In the genomic region with DNA sequence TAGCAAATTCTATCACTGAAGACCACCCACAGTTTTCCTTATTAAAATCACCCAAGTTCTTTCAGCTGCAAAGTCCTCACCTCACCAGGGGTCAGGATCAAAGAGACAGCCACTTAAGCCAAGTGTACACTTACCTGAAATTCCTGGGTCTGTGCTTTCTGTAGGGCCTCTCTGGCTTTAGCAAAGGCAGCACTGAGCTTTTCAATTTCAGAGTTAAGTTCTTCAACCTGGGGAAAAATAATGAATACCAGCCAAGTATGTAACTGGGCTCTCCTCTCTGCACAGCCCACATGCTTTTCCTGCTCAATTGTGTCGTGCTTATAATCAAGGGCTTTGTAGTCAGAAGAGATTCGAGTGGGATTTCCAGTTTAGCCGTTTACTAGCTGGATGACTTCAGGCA, we compare ENCODE assay signal across 20 cellular contexts. TPM values are rescaled to one million over a fixed set of nuclear protein-coding genes. Genes with fewer than 3 reads are reported as not detected.
DNase-seq lines count a peak whose midpoint lies in the region; ATAC-seq and TF ChIP-seq lines count a peak whose summit lies in the region.
"Had no signal": no experiment of that assay in that cellular context is flagged by ENCODE, and none has a peak within 500 bp of the region (broad histone marks: within the 10 kb centered on the region; RNA-seq: fewer than 3 reads in every experiment).

No MANE protein-coding gene starts in this region.

- no peaks in the 10 kb centered on the region for H3K9me3 ChIP-seq in lung (ENCODE audit: control insufficient read depth in 2 of 2, insufficient read depth in 1 of 2, low read length in 1 of 2)
- H3K9me3 ChIP-seq: BLaER1 had no signal

- H3K4me3 Mint-ChIP-seq in endothelial cell (ENCODE audit: unreplicated experiment) = peak overlapping the region; percentile 37
- H3K4me3 Mint-ChIP-seq: CD4-positive, alpha-beta memory T cell had no signal

- H3K27ac ChIP-seq in lung (ENCODE audit: low read depth in 1 of 2, low read length in 1 of 2) = no peak overlapping the region
- H3K27ac ChIP-seq: BLaER1, SK-N-MC had no signal

- peaks cover 29 to 39% of the 10 kb centered on the region in 2 donors for H3K36me3 ChIP-seq in lung (ENCODE audit: control insufficient read depth in 2 of 2, insufficient read depth in 2 of 2, low read length in 2 of 2)

- ATAC-seq in lung (ENCODE audit: insufficient read depth, low FRiP score) (peak; percentile 64), left lobe of liver (no peak)

- H3K9me3 Mint-ChIP-seq in endothelial cell (ENCODE audit: unreplicated experiment) = no peaks in the 10 kb centered on the region

- TF ChIP-seq CTCF in endothelial cell (IDR thresholded peaks at IDR 0.05; ENCODE audit: unreplicated experiment) (no peak), lung (IDR thresholded peaks at IDR 0.05; ENCODE audit: control extremely low read depth, extremely low read depth) (no peak)

- H3K36me3 Mint-ChIP-seq in endothelial cell (ENCODE audit: low read depth, unreplicated experiment) = peaks cover 47% of the 10 kb centered on the region

- no peaks in the 10 kb centered on the region for H3K27me3 ChIP-seq in lung (ENCODE audit: control insufficient read depth, insufficient read depth)
- H3K27me3 ChIP-seq: BLaER1 had no signal

- H3K4me3 ChIP-seq in lung = no peak overlapping the region
- H3K4me3 ChIP-seq: BLaER1, SK-N-MC had no signal

- peaks cover 4% of the 10 kb centered on the region for H3K27me3 Mint-ChIP-seq in endothelial cell (ENCODE audit: unreplicated experiment)
- H3K27me3 Mint-ChIP-seq: CD4-positive, alpha-beta memory T cell had no signal

- no peak overlapping the region for H3K27ac Mint-ChIP-seq in endothelial cell (ENCODE audit: unreplicated experiment)

- no peaks in the 10 kb centered on the region for H3K4me1 Mint-ChIP-seq in endothelial cell (ENCODE audit: unreplicated experiment)
- H3K4me1 Mint-ChIP-seq: CD4-positive, alpha-beta memory T cell had no signal

- DNase-seq in DMS79 treated with DMSO at 0.1 percent for 48 hours (lab: John Stamatoyannopoulos, UW) (peak; percentile 93), NCI-H2029 (lab: John Stamatoyannopoulos, UW) (peak; percentile 13), endothelial cell (ENCODE audit: low spot score) (no peak), lung (ENCODE audit: low spot score) (peak; percentile 38), HK-2 (ENCODE audit: unreplicated experiment) (no peak), NCI-H2196 treated with DMSO at 0.1 percent for 48 hours (lab: John Stamatoyannopoulos, UW; ENCODE audit: unreplicated experiment) (no peak), NCI-H2081 treated with DMSO at 0.1 percent for 48 hours (lab: John Stamatoyannopoulos, UW) (no peak), left lobe of liver (ENCODE audit: low spot score) (no peak)
- DNase-seq: CD4-positive, alpha-beta memory T cell; DND-41; HCEC 1CT; NCI-H1417 treated with DMSO at 0.1 percent for 48 hours; NCI-H187 treated with DMSO at 0.1 percent for 48 hours; NCI-H2227 treated with DMSO at 0.1 percent for 48 hours; NCI-H510A treated with DMSO at 0.1 percent for 48 hours; NCI-H82; OCI-M1; Right ventricle myocardium superior had no signal

- peaks cover 0 to 2% of the 10 kb centered on the region in 2 donors for H3K4me1 ChIP-seq in lung (ENCODE audit: control insufficient read depth in 2 of 2, insufficient read depth in 2 of 2, low read length in 2 of 2)
- H3K4me1 ChIP-seq: BLaER1 had no signal

- 65 to 79% methylated on average over 3 of the region's 3 CpGs for WGBS in lung, 2 donors

RNA-seq across cellular contexts. Expression of a gene that starts 55.1 kb away (rescaled TPM):
- total RNA-seq in endothelial cell (ENCODE audit: unreplicated experiment) = 50.8 TPM
- total RNA-seq in lung = 10 to 100 TPM; 41.7 to 65.7 TPM
- polyA plus RNA-seq in lung = 10 to 100 TPM; 25.6 to 30.1 TPM
- 27.4 TPM for total RNA-seq in left lobe of liver

Comparison
In these comparisons a context has a peak if more than half of its experiments do, and no peak if none do; other contexts are left out.
1. DNase-seq: peak in DMS79 treated with DMSO at 0.1 percent for 48 hours (single experiment), NCI-H2029 (single experiment) and lung (single experiment); none in endothelial cell (single experiment), HK-2 (single experiment), NCI-H2196 treated with DMSO at 0.1 percent for 48 hours (single experiment), NCI-H2081 treated with DMSO at 0.1 percent for 48 hours (single experiment) and left lobe of liver (single experiment).